8 cellular contexts compared by ENCODE assay signal in the genomic region with DNA sequence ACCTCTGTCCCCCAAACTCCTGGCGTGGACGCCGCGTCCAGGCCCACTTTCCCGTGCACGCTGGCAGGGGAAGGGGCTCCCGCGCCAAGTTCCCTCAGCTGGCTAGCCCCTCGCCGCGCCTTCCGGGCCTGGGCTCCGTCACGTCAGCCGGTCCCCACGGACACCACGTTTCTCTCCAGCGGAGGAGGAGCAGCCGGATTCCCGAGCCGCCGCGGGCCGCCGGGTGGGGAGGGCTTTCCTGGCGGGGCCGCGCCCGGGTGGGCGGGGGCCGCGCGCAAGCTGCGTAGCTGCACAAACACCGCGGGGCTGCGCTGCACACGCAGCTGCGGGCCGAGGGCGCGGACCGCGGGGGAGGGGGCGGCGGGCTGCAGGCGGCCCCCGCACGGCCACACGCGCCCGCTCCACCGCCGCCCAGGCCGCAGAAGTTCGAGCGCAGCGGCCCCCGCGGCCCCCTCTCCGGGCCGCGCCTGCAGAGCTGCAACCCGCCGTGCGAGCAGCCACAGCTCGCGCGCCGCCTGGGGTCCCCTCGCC. TPM values are rescaled to one million over a fixed set of nuclear protein-coding genes. Genes with fewer than 3 reads are reported as not detected.
A peak's percentile ranks its signal among the peaks of the same experiment; 100 is the strongest.
DNase-seq lines count a peak whose midpoint lies in the region; ATAC-seq and TF ChIP-seq lines count a peak whose summit lies in the region.

No MANE protein-coding gene starts in this region.

- TF ChIP-seq RAD21 in SK-N-SH (IDR thresholded peaks at IDR 0.05; ENCODE audit: low read length), result no peak

- H3K9me3 ChIP-seq in SK-N-SH, result no peaks in the 10 kb centered on the region
- H3K9me3 ChIP-seq in hepatocyte (ENCODE audit: low read depth), result no peaks in the 10 kb centered on the region

- 2% methylated on average over 15 of the region's 71 CpGs for WGBS in SK-N-SH (ENCODE audit: low lambda C conversion rate)
- 2% methylated on average over 15 of the region's 71 CpGs for WGBS in hepatocyte (ENCODE audit: low lambda C conversion rate, missing lambda C conversion rate)

- peaks cover 60% of the 10 kb centered on the region for H4K20me1 ChIP-seq in SK-N-SH (ENCODE audit: insufficient read depth)
- peaks cover 50% of the 10 kb centered on the region for H4K20me1 ChIP-seq in hepatocyte (ENCODE audit: insufficient read depth, poor library complexity, severe bottlenecking)

- CTCF ChIA-PET in SK-N-SH (lab: Yijun Ruan, JAX), result interaction anchor here (0.8 to 9.6 kb wide), 17 partner anchors 10 to 92 kb away, joined by 3 to 95 read pairs (median 10); a partner anchor contains a TSS

- H3K9me2 ChIP-seq in SK-N-SH, result no peaks in the 10 kb centered on the region
- H3K9me2 ChIP-seq in hepatocyte (replicated peaks; ENCODE audit: insufficient read depth), result no peaks in the 10 kb centered on the region

- H3F3A ChIP-seq in SK-N-SH (replicated peaks; ENCODE audit: insufficient read depth), result peaks cover 32% of the 10 kb centered on the region

- TF ChIP-seq CTCF in SK-N-SH (IDR thresholded peaks at IDR 0.05) (no peak), astrocyte of the spinal cord (IDR thresholded peaks at IDR 0.05; ENCODE audit: low read depth, low read length) (no peak), hepatocyte (IDR thresholded peaks at IDR 0.05; ENCODE audit: poor library complexity) (no peak)

- H3K79me2 ChIP-seq in SK-N-SH (ENCODE audit: insufficient read depth) (peaks cover 78% of the 10 kb centered on the region), hepatocyte (peaks cover 86% of the 10 kb centered on the region)

- ATAC-seq in SK-N-SH treated with all-trans-retinoic acid at 6 μM for 48 hours, result no peak
- no peak for ATAC-seq in HG03442 (IDR thresholded peaks at IDR 0.05; ENCODE audit: unreplicated experiment)

- in situ Hi-C loops in astrocyte of the spinal cord (cut with HindIII; ENCODE audit: low sequenced_read_pairs), result no loop called here

- H2AFZ ChIP-seq in SK-N-SH (ENCODE audit: low read depth) (no peak overlapping the region), hepatocyte (no peak overlapping the region)

- H3K4me3 ChIP-seq in SK-N-SH (ENCODE audit: low read depth in 2 of 2, low read length in 1 of 2) (peak overlapping the region; percentile 69 to 72), astrocyte of the spinal cord (ENCODE audit: low read depth, low read length) (peak overlapping the region; percentile 77), hepatocyte (peak overlapping the region; percentile 88), rectal smooth muscle tissue (ENCODE audit: low read length) (peak overlapping the region; percentile 87)

- peak overlapping the region; percentile 85 to 96 for H3K27ac ChIP-seq in SK-N-SH (ENCODE audit: low read depth in 2 of 2, low read length in 1 of 2)
- peak overlapping the region; percentile 99 for H3K27ac ChIP-seq in hepatocyte
- peak overlapping the region; percentile 86 for H3K27ac ChIP-seq in rectal smooth muscle tissue (ENCODE audit: low read depth, low read length)

- H3K9ac ChIP-seq in SK-N-SH, result peak overlapping the region; percentile 73
- H3K9ac ChIP-seq in rectal smooth muscle tissue (ENCODE audit: low read length), result peak overlapping the region; percentile 70

- no peaks in the 10 kb centered on the region for H3K27me3 ChIP-seq in SK-N-SH (ENCODE audit: insufficient read depth)
- H3K27me3 ChIP-seq in hepatocyte, result no peaks in the 10 kb centered on the region
- no peaks in the 10 kb centered on the region for H3K27me3 ChIP-seq in rectal smooth muscle tissue (ENCODE audit: control insufficient read depth, insufficient read depth, low read length)

- TF ChIP-seq EP300 in SK-N-SH (IDR thresholded peaks at IDR 0.05; ENCODE audit: borderline replicate concordance in 1 of 2, low read depth in 1 of 2, low read length in 1 of 2), result no peak

- DNase-seq in SK-N-SH, result peak; percentile 83
- DNase-seq in RPMI7951 (ENCODE audit: low read depth), result peak; percentile 60
- peak; percentile 44 for DNase-seq in astrocyte of the spinal cord (ENCODE audit: low read depth, low spot score)
- peak; percentile 85 for DNase-seq in hepatocyte (ENCODE audit: low spot score)
- DNase-seq in NCI-H774 (lab: John Stamatoyannopoulos, UW), result no peak

- POLR2A ChIA-PET in SK-N-SH (lab: Yijun Ruan, JAX), result interaction anchor here (0.9 to 1.1 kb wide), 3 partner anchors 13 to 19 kb away, joined by 3 to 4 read pairs (median 3); no protein-coding TSS in a partner anchor

- H3K4me2 ChIP-seq in SK-N-SH (peak overlapping the region; percentile 98), hepatocyte (peak overlapping the region; percentile 95)

- no peaks in the 10 kb centered on the region for H3K36me3 ChIP-seq in SK-N-SH (replicated peaks in 1 of 2; ENCODE audit: control insufficient read depth in 1 of 2, insufficient read depth in 2 of 2, low read length in 1 of 2)
- no peaks in the 10 kb centered on the region for H3K36me3 ChIP-seq in hepatocyte (replicated peaks; ENCODE audit: insufficient read depth, low read depth)
- no peaks in the 10 kb centered on the region for H3K36me3 ChIP-seq in rectal smooth muscle tissue (ENCODE audit: control insufficient read depth, insufficient read depth, low read length)

- H3K4me1 ChIP-seq in SK-N-SH (ENCODE audit: control insufficient read depth in 1 of 2, insufficient read depth in 2 of 2, low read depth in 1 of 2, low read length in 1 of 2) (peaks cover 53 to 65% of the 10 kb centered on the region in 2 experiments), hepatocyte (ENCODE audit: insufficient read depth) (peaks cover 73% of the 10 kb centered on the region), rectal smooth muscle tissue (ENCODE audit: control insufficient read depth, insufficient read depth, low read length) (peaks cover 71% of the 10 kb centered on the region)

TF ChIP-seq in SK-N-SH, 30 proteins besides CTCF, POLR2A, EP300 and RAD21:
- TF ChIP-seq NRF1 (IDR thresholded peaks at IDR 0.05; ENCODE audit: low read depth, low read length) (0 out of 2 replicates have a peak, but pooled peaks have one; percentile 17), EZH2phosphoT487 (IDR thresholded peaks at IDR 0.05; ENCODE audit: borderline replicate concordance, low read depth) (no peak), GATA2 (CRISPR knock-in tag; IDR thresholded peaks at IDR 0.05) (no peak)
- TF ChIP-seq, protein P1, sequence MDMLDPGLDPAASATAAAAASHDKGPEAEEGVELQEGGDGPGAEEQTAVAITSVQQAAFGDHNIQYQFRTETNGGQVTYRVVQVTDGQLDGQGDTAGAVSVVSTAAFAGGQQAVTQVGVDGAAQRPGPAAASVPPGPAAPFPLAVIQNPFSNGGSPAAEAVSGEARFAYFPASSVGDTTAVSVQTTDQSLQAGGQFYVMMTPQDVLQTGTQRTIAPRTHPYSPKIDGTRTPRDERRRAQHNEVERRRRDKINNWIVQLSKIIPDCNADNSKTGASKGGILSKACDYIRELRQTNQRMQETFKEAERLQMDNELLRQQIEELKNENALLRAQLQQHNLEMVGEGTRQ (IDR thresholded peaks at IDR 0.05; ENCODE audit: borderline replicate concordance, low read depth, low read length), result no peak

TF ChIP-seq in SK-N-SH treated with all-trans-retinoic acid at 6 μM for 48 hours, 23 proteins besides CTCF, POLR2A, EP300 and RAD21 (continues in another document):
- no peak for TF ChIP-seq OSR1 (CRISPR knock-in tag; IDR thresholded peaks at IDR 0.05)
- TF ChIP-seq TCF4 (CRISPR knock-in tag; IDR thresholded peaks at IDR 0.05; ENCODE audit: borderline replicate concordance), result no peak
- TF ChIP-seq, protein P2, sequence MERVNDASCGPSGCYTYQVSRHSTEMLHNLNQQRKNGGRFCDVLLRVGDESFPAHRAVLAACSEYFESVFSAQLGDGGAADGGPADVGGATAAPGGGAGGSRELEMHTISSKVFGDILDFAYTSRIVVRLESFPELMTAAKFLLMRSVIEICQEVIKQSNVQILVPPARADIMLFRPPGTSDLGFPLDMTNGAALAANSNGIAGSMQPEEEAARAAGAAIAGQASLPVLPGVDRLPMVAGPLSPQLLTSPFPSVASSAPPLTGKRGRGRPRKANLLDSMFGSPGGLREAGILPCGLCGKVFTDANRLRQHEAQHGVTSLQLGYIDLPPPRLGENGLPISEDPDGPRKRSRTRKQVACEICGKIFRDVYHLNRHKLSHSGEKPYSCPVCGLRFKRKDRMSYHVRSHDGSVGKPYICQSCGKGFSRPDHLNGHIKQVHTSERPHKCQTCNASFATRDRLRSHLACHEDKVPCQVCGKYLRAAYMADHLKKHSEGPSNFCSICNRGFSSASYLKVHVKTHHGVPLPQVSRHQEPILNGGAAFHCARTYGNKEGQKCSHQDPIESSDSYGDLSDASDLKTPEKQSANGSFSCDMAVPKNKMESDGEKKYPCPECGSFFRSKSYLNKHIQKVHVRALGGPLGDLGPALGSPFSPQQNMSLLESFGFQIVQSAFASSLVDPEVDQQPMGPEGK (CRISPR knock-in tag; IDR thresholded peaks at IDR 0.05; ENCODE audit: borderline replicate concordance), result no peak
- TF ChIP-seq ISL1 (CRISPR knock-in tag; IDR thresholded peaks at IDR 0.05), result no peak
- TF ChIP-seq, protein P3, sequence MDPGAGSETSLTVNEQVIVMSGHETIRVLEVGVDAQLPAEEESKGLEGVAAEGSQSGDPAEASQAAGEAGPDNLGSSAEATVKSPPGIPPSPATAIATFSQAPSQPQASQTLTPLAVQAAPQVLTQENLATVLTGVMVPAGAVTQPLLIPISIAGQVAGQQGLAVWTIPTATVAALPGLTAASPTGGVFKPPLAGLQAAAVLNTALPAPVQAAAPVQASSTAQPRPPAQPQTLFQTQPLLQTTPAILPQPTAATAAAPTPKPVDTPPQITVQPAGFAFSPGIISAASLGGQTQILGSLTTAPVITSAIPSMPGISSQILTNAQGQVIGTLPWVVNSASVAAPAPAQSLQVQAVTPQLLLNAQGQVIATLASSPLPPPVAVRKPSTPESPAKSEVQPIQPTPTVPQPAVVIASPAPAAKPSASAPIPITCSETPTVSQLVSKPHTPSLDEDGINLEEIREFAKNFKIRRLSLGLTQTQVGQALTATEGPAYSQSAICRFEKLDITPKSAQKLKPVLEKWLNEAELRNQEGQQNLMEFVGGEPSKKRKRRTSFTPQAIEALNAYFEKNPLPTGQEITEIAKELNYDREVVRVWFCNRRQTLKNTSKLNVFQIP (CRISPR knock-in tag; IDR thresholded peaks at IDR 0.05; ENCODE audit: borderline replicate concordance, low read depth), result no peak
- TF ChIP-seq ESRRG (CRISPR knock-in tag; IDR thresholded peaks at IDR 0.05), result no peak
- no peak for TF ChIP-seq PPARA (CRISPR knock-in tag; IDR thresholded peaks at IDR 0.05; ENCODE audit: borderline replicate concordance)
- TF ChIP-seq RARB (CRISPR knock-in tag; IDR thresholded peaks at IDR 0.05), result no peak
- TF ChIP-seq ARNTL (CRISPR knock-in tag; IDR thresholded peaks at IDR 0.05; ENCODE audit: borderline replicate concordance, low read depth), result no peak
- TF ChIP-seq ZNF8 (CRISPR knock-in tag; IDR thresholded peaks at IDR 0.05), result no peak
- TF ChIP-seq ZFP30 (CRISPR knock-in tag; IDR thresholded peaks at IDR 0.05), result no peak
- TF ChIP-seq BACH2 (CRISPR knock-in tag; IDR thresholded peaks at IDR 0.05; ENCODE audit: borderline replicate concordance), result no peak

RNA-seq across cellular contexts. Expression of a gene that starts 45.1 kb away (rescaled TPM):
- polyA plus RNA-seq in SK-N-SH (2012; rRNA removed) (19.5 and 31.5 TPM in 2 replicates), hepatocyte (41.2 and 45.7 TPM in 2 replicates)
- polyA plus RNA-seq in SK-N-SH (2012; cell fraction: cytosol; rRNA removed), result 40.3 and 44.6 TPM in 2 replicates
- 28.6 and 29.8 TPM in 2 replicates for polyA plus RNA-seq in SK-N-SH (2012; cell fraction: nucleus; rRNA removed)
- total RNA-seq in RPMI7951 (2014; rRNA removed; shearing (Covaris generic)), result 20.4 and 26.6 TPM in 2 replicates
- 23.0 and 27.3 TPM in 2 replicates for total RNA-seq in hepatocyte
